19 cellular contexts compared by ENCODE assay signal in the genomic region with DNA sequence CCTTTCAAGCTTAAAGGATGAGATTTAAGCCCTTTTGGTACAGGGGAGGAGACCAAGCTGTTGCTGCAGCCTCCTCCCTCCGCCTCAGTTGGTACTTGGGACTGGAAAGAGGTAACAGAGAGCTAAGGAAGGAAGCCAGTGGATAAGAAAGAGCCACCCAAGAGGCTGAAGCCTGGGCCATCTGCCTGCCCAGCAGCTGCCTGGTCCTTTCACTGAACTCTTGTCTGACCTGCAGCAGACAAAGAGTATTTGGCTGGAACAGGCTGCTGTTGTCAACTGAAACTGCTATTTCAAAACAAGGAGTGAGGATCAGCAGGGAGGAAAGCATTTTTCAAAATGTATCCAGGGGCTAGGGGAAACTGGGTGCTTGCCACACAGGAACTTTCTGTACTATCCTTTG. TPM values are rescaled to one million over a fixed set of nuclear protein-coding genes. Genes with fewer than 3 reads are reported as not detected.
DNase-seq lines count a peak whose midpoint lies in the region; ATAC-seq and TF ChIP-seq lines count a peak whose summit lies in the region.
"Had no signal": no experiment of that assay in that cellular context is flagged by ENCODE, and none has a peak within 500 bp of the region (broad histone marks: within the 10 kb centered on the region; RNA-seq: fewer than 3 reads in every experiment).

No MANE protein-coding gene starts in this region.

- H3K79me2 ChIP-seq in neural progenitor cell (ENCODE audit: low read depth) (no peaks in the 10 kb centered on the region), smooth muscle cell (ENCODE audit: low read depth) (peaks cover 61% of the 10 kb centered on the region)

- TF ChIP-seq CTCF in neural progenitor cell (IDR thresholded peaks at IDR 0.05), result no peak
- TF ChIP-seq CTCF in upper lobe of left lung (IDR thresholded peaks at IDR 0.05), result no peak
- TF ChIP-seq CTCF in endodermal cell (conservative IDR thresholded peaks at IDR 0.05), result no peak
- no peak for TF ChIP-seq CTCF in smooth muscle cell (IDR thresholded peaks at IDR 0.05; ENCODE audit: borderline replicate concordance, insufficient read depth, poor library complexity, severe bottlenecking)

- ATAC-seq in upper lobe of left lung (ENCODE audit: low FRiP score in 2 of 2), result peak; percentile 37 to 50
- ATAC-seq in T-helper 17 cell, result no peak
- ATAC-seq: A549; activated naive CD8-positive, alpha-beta T cell treated with anti-CD3 and anti-CD28 coated beads, Interleukin-2, amount 50 U/mL, for 24 hours had no signal

- no peaks in the 10 kb centered on the region for H3F3A ChIP-seq in neural progenitor cell (ENCODE audit: low read depth)
- no peaks in the 10 kb centered on the region for H3F3A ChIP-seq in smooth muscle cell (ENCODE audit: low read depth)

- no peak overlapping the region for H3K4me3 ChIP-seq in neural progenitor cell
- no peak overlapping the region for H3K4me3 ChIP-seq in upper lobe of left lung
- H3K4me3 ChIP-seq in endodermal cell (ENCODE audit: low read length), result no peak overlapping the region
- H3K4me3 ChIP-seq in smooth muscle cell, result no peak overlapping the region
- H3K4me3 ChIP-seq: A549, coronary artery, GM23248 had no signal

- H2AFZ ChIP-seq in neural progenitor cell (replicated peaks) (no peak overlapping the region), smooth muscle cell (ENCODE audit: low read depth) (no peak overlapping the region)
- H2AFZ ChIP-seq: GM23248 had no signal

- TF ChIP-seq POLR2A in upper lobe of left lung (IDR thresholded peaks at IDR 0.05), result no peak

- H3K4me1 ChIP-seq in neural progenitor cell (peaks cover 4% of the 10 kb centered on the region), upper lobe of left lung (peaks cover 9 to 18% (median 15%) of the 10 kb centered on the region in 4 donors), endodermal cell (ENCODE audit: control insufficient read depth, insufficient read depth, low read length) (no peaks in the 10 kb centered on the region), smooth muscle cell (ENCODE audit: low read depth) (no peaks in the 10 kb centered on the region)
- H3K4me1 ChIP-seq: A549 had no signal

- H3K27me3 ChIP-seq in neural progenitor cell (peaks cover 34% of the 10 kb centered on the region), upper lobe of left lung (no peaks in the 10 kb centered on the region), endodermal cell (ENCODE audit: control insufficient read depth, insufficient read depth, low read length, poor library complexity, severe bottlenecking) (peaks cover 12% of the 10 kb centered on the region), smooth muscle cell (ENCODE audit: low read depth) (no peaks in the 10 kb centered on the region)

- H3K4me3 Mint-ChIP-seq in neural progenitor cell (peak overlapping the region; percentile 9), T-helper 17 cell (no peak overlapping the region), endodermal cell (no peak overlapping the region)
- H3K4me3 Mint-ChIP-seq: activated B cell treated with CpG ODN at 0.5 μM for 24 hours; activated naive CD8-positive, alpha-beta T cell treated with anti-CD3 and anti-CD28 coated beads, Interleukin-2, amount 50 U/mL, for 24 hours; CD8-positive, alpha-beta memory T cell had no signal

- no peaks in the 10 kb centered on the region for H4K20me1 ChIP-seq in neural progenitor cell (ENCODE audit: low read depth)
- H4K20me1 ChIP-seq in smooth muscle cell (ENCODE audit: low read depth), result peaks cover 94% of the 10 kb centered on the region

- H3K36me3 ChIP-seq in neural progenitor cell, result no peaks in the 10 kb centered on the region
- H3K36me3 ChIP-seq in upper lobe of left lung, result no peaks in the 10 kb centered on the region
- H3K36me3 ChIP-seq in endodermal cell (ENCODE audit: control insufficient read depth, insufficient read depth, low read length), result no peaks in the 10 kb centered on the region
- H3K36me3 ChIP-seq in smooth muscle cell (ENCODE audit: low read depth), result peaks cover 7% of the 10 kb centered on the region

- no peaks in the 10 kb centered on the region for H3K9me3 ChIP-seq in neural progenitor cell (ENCODE audit: low read depth)
- no peaks in the 10 kb centered on the region for H3K9me3 ChIP-seq in upper lobe of left lung
- H3K9me3 ChIP-seq in T-helper 17 cell (ENCODE audit: control insufficient read depth, low read length, poor library complexity, severe bottlenecking), result no peaks in the 10 kb centered on the region
- H3K9me3 ChIP-seq in endodermal cell (ENCODE audit: control insufficient read depth, low read length), result no peaks in the 10 kb centered on the region
- no peaks in the 10 kb centered on the region for H3K9me3 ChIP-seq in smooth muscle cell (replicated peaks; ENCODE audit: low read depth)

- 59 to 65% methylated on average over 1 of the region's 1 CpG for WGBS in upper lobe of left lung, 2 donors
- 67 to 85% methylated on average over 1 of the region's 1 CpG for WGBS in endodermal cell (ENCODE audit: insufficient coverage in 1 of 2, insufficient read length in 1 of 2), 2 experiments
- 100% methylated on average over 1 of the region's 1 CpG for WGBS in smooth muscle cell (ENCODE audit: low lambda C conversion rate)

- no peaks in the 10 kb centered on the region for H3K36me3 Mint-ChIP-seq in neural progenitor cell
- H3K36me3 Mint-ChIP-seq in T-helper 17 cell (ENCODE audit: low read depth), result peaks cover 2% of the 10 kb centered on the region
- no peaks in the 10 kb centered on the region for H3K36me3 Mint-ChIP-seq in endodermal cell (ENCODE audit: low read depth)

- H3K4me2 ChIP-seq in neural progenitor cell (no peak overlapping the region), smooth muscle cell (no peak overlapping the region)
- H3K4me2 ChIP-seq: A549, KMS-11 had no signal

- TF ChIP-seq EP300 in upper lobe of left lung (IDR thresholded peaks at IDR 0.05), result no peak

- peak; percentile 57 for DNase-seq in NCI-H510A treated with DMSO at 0.1 percent for 48 hours (lab: John Stamatoyannopoulos, UW)
- DNase-seq in NCI-H510A (lab: John Stamatoyannopoulos, UW), result no peak
- peak; percentile 20 for DNase-seq in cardiac septum (ENCODE audit: low spot score)
- DNase-seq in neural progenitor cell (ENCODE audit: low spot score), result peak; percentile 42
- DNase-seq in upper lobe of left lung, result peak in 1 of 2 donors; percentile 19
- no peak for DNase-seq in T-helper 17 cell
- no peak for DNase-seq in endodermal cell
- no peak for DNase-seq in smooth muscle cell (lab: John Stamatoyannopoulos, UW; ENCODE audit: unreplicated experiment)
- DNase-seq: activated B cell treated with CpG ODN at 0.5 μM for 24 hours; activated naive CD8-positive, alpha-beta T cell treated with anti-CD3 and anti-CD28 coated beads, Interleukin-2, amount 50 U/mL, for 24 hours; activated T-cell treated with anti-CD3 and anti-CD28 coated beads for 4 hours; CD8-positive, alpha-beta memory T cell; GF-D8; GM23248; NCI-H187 had no signal

- no peak overlapping the region for H3K27ac Mint-ChIP-seq in neural progenitor cell
- no peak overlapping the region for H3K27ac Mint-ChIP-seq in T-helper 17 cell
- H3K27ac Mint-ChIP-seq in endodermal cell, result no peak overlapping the region
- H3K27ac Mint-ChIP-seq: activated B cell treated with CpG ODN at 0.5 μM for 24 hours; activated naive CD8-positive, alpha-beta T cell treated with anti-CD3 and anti-CD28 coated beads, Interleukin-2, amount 50 U/mL, for 24 hours had no signal

- intact Hi-C loops in cardiac septum (cut with DNase I), result no loop called here

- H3K4me1 Mint-ChIP-seq in neural progenitor cell, result peaks cover 12% of the 10 kb centered on the region
- no peaks in the 10 kb centered on the region for H3K4me1 Mint-ChIP-seq in T-helper 17 cell
- H3K4me1 Mint-ChIP-seq in endodermal cell, result peaks cover 4% of the 10 kb centered on the region
- H3K4me1 Mint-ChIP-seq: activated B cell treated with CpG ODN at 0.5 μM for 24 hours; activated naive CD8-positive, alpha-beta T cell treated with anti-CD3 and anti-CD28 coated beads, Interleukin-2, amount 50 U/mL, for 24 hours; CD8-positive, alpha-beta memory T cell had no signal

- peaks cover 2% of the 10 kb centered on the region for H3K9me3 Mint-ChIP-seq in neural progenitor cell
- H3K9me3 Mint-ChIP-seq in endodermal cell, result no peaks in the 10 kb centered on the region

- H3K27me3 Mint-ChIP-seq in neural progenitor cell (ENCODE audit: insufficient read depth, low read depth), result peaks cover 2% of the 10 kb centered on the region
- H3K27me3 Mint-ChIP-seq in T-helper 17 cell, result peaks cover 40% of the 10 kb centered on the region
- no peaks in the 10 kb centered on the region for H3K27me3 Mint-ChIP-seq in endodermal cell (ENCODE audit: insufficient read depth)

- no peak overlapping the region for H3K9ac ChIP-seq in neural progenitor cell
- H3K9ac ChIP-seq in endodermal cell (ENCODE audit: extremely low read depth, low read length, poor library complexity, severe bottlenecking), result no peak overlapping the region
- H3K9ac ChIP-seq in smooth muscle cell (ENCODE audit: low read depth), result no peak overlapping the region
- H3K9ac ChIP-seq: GM23248, KMS-11 had no signal

- H3K27ac ChIP-seq in neural progenitor cell (no peak overlapping the region), upper lobe of left lung (peak overlapping the region in 1 of 4 donors; percentile 49), endodermal cell (ENCODE audit: low read depth, low read length) (no peak overlapping the region), smooth muscle cell (ENCODE audit: low read depth) (no peak overlapping the region)
- H3K27ac ChIP-seq: A549, GM23248, KMS-11 had no signal

RNA-seq across cellular contexts. Expression of gene TNS1, which starts 30.3 kb away (rescaled TPM):
- total RNA-seq in cardiac septum (870 TPM), neural progenitor cell (ENCODE audit: low replicate concordance) (0.24 and 2.3 TPM in 2 replicates), upper lobe of left lung (1,000 to 10,000 TPM in 1 of 6 donors, 100 to 1,000 TPM in 5; 325 to 1,095 (median 550) TPM), T-helper 17 cell (10 to 100 TPM in 1 of 2 donors, under 1 TPM in 1; 0.80 to 16.8 TPM), endodermal cell (1 to 10 TPM; 3.3 to 4.2 TPM), smooth muscle cell (61.5 and 67.7 TPM in 2 replicates)
- polyA plus RNA-seq in endodermal cell (2013, experiment 1 of 2), result 5.6 TPM
- 7.2 TPM for polyA plus RNA-seq in endodermal cell (2013, experiment 2 of 2)
- polyA plus RNA-seq in smooth muscle cell, result 45.0 and 52.3 TPM in 2 replicates
- total RNA-seq: OCI-LY7 had no signal
- polyA plus RNA-seq: CD8-positive, alpha-beta memory T cell had no signal

Comparison
In these comparisons a context has a peak if more than half of its experiments do, and no peak if none do; other contexts are left out.
1. DNase-seq: peak in NCI-H510A treated with DMSO at 0.1 percent for 48 hours (single experiment), cardiac septum (single experiment) and neural progenitor cell (single experiment); none in NCI-H510A (single experiment), T-helper 17 cell (0 of 3), endodermal cell (single experiment) and smooth muscle cell (single experiment).